9 cellular contexts compared by ENCODE assay signal in the genomic region with DNA sequence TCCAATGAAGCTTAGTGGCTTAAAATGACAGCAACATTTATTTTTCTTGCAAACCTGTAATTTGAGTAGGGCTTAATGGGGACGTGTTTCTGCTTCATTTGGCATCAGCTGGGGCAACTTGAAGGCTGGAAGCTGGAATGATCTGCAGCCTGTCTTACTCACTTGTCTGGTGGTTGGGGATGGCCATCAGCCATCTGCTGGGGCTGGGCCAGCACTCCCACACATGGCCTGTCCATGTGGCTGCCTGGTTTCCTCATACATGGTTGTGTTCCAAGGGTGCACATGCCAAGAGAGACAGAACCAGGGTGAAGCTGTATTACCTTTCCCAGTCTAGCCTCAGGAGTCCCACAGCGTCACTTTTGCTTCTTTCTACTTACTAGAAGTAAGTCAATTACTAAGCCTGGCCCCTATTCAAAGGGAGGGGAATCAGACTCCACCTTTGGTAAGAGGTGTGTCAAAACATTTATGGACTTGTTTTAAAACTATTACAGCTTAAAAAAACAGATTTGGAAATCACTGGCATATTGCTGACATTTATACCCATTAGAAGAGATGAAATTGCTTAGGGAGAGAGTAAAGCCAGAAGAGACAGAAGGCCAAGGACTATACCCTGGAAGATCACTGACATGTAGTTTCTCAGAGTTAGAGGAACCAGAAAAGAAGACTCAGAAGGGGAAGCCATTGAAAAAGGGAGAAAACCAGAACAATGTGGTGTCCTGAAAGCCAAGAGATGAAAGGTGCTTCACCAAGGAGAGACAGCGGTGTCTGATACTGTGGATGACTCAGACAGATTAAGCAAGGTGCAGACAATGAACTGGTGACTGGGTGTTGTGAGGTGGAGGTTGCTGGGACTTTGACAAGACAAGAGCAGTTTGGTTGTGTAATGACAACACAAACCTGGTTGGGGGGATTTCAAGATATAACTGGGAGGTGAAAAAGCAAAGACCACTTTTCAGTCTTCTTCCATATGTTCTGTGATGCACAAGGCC.
A peak's percentile ranks its signal among the peaks of the same experiment; 100 is the strongest.
DNase-seq lines count a peak whose midpoint lies in the region; ATAC-seq and TF ChIP-seq lines count a peak whose summit lies in the region.
"Had no signal": no experiment of that assay in that cellular context is flagged by ENCODE, and none has a peak within 500 bp of the region (broad histone marks: within the 10 kb centered on the region; RNA-seq: fewer than 3 reads in every experiment).

No MANE protein-coding gene starts in this region.

- peak; percentile 25 for DNase-seq in activated naive CD4-positive, alpha-beta T cell treated with anti-CD3 and anti-CD28 coated beads for 36 hours
- DNase-seq in activated naive CD4-positive, alpha-beta T cell (lab: John Stamatoyannopoulos, UW): no peak
- DNase-seq in brain microvascular endothelial cell: peak; percentile 59
- DNase-seq in left kidney (ENCODE audit: low read depth, low spot score): peak; percentile 94
- DNase-seq in aorta: peak; percentile 90 to 91
- DNase-seq: effector memory CD8-positive, alpha-beta T cell had no signal

- no peak overlapping the region for H3K4me3 ChIP-seq in brain microvascular endothelial cell (ENCODE audit: low read depth, low read length)
- no peak overlapping the region for H3K4me3 ChIP-seq in aorta (ENCODE audit: low read length in 2 of 2)

- H3K36me3 Mint-ChIP-seq in activated naive CD4-positive, alpha-beta T cell treated with anti-CD3 and anti-CD28 coated beads for 36 hours (ENCODE audit: low read depth): no peaks in the 10 kb centered on the region

- no peaks in the 10 kb centered on the region for H3K27me3 ChIP-seq in brain microvascular endothelial cell (replicated peaks)
- H3K27me3 ChIP-seq in aorta (ENCODE audit: control insufficient read depth in 1 of 2, insufficient read depth in 2 of 2, low read length in 1 of 2): no peaks in the 10 kb centered on the region

- CTCF ChIA-PET in activated naive CD4-positive, alpha-beta T cell treated with anti-CD3 and anti-CD28 coated beads for 36 hours (lab: Charles Lee): no interaction called here

- H3K4me1 ChIP-seq in aorta (ENCODE audit: control insufficient read depth in 1 of 2, insufficient read depth in 2 of 2, low read length in 2 of 2): peaks cover 3 to 5% of the 10 kb centered on the region in 2 donors

- H3K27ac Mint-ChIP-seq in activated naive CD4-positive, alpha-beta T cell treated with anti-CD3 and anti-CD28 coated beads for 36 hours: no peak overlapping the region
- H3K27ac Mint-ChIP-seq: effector memory CD8-positive, alpha-beta T cell had no signal

- no peaks in the 10 kb centered on the region for H3K4me1 Mint-ChIP-seq in activated naive CD4-positive, alpha-beta T cell treated with anti-CD3 and anti-CD28 coated beads for 36 hours (ENCODE audit: low read depth)

- WGBS in aorta, 2 donors: 30 to 35% methylated on average over 3 of the region's 3 CpGs

- TF ChIP-seq CTCF in brain microvascular endothelial cell (IDR thresholded peaks at IDR 0.05; ENCODE audit: low read depth, low read length, missing control alignments): no peak

- peak; percentile 86 for ATAC-seq in aorta (ENCODE audit: low FRiP score)
- no peak for ATAC-seq in GM19328 (IDR thresholded peaks at IDR 0.05; ENCODE audit: unreplicated experiment)
- no peak for ATAC-seq in GM18519 (IDR thresholded peaks at IDR 0.05; ENCODE audit: low FRiP score, unreplicated experiment)
- no peak for ATAC-seq in HG03280 (IDR thresholded peaks at IDR 0.05; ENCODE audit: unreplicated experiment)
- ATAC-seq: effector memory CD8-positive, alpha-beta T cell had no signal

- H3K9me3 Mint-ChIP-seq in activated naive CD4-positive, alpha-beta T cell treated with anti-CD3 and anti-CD28 coated beads for 36 hours: no peaks in the 10 kb centered on the region

- intact Hi-C loops in activated naive CD4-positive, alpha-beta T cell treated with anti-CD3 and anti-CD28 coated beads for 36 hours (cut with micrococcal nuclease): no loop called here
- intact Hi-C loops in aorta (cut with DNase I): loop anchor here (5.0 to 10.0 kb wide), 3 partner anchors 164 to 343 kb away; a partner anchor contains a TSS

- H3K36me3 ChIP-seq in brain microvascular endothelial cell (replicated peaks) (no peaks in the 10 kb centered on the region), aorta (ENCODE audit: control insufficient read depth in 1 of 2, insufficient read depth in 2 of 2, low read length in 1 of 2) (no peaks in the 10 kb centered on the region)

- no peaks in the 10 kb centered on the region for H3K27me3 Mint-ChIP-seq in activated naive CD4-positive, alpha-beta T cell treated with anti-CD3 and anti-CD28 coated beads for 36 hours (ENCODE audit: low read depth)
- H3K27me3 Mint-ChIP-seq: effector memory CD8-positive, alpha-beta T cell had no signal

- in situ Hi-C loops in brain microvascular endothelial cell (cut with HindIII; ENCODE audit: low pct_ligation_motif_present, low sequenced_read_pairs): no loop called here

- H3K9me3 ChIP-seq in aorta (ENCODE audit: control insufficient read depth, low read length): no peaks in the 10 kb centered on the region

- H3K27ac ChIP-seq in brain microvascular endothelial cell (no peak overlapping the region), aorta (ENCODE audit: low read depth in 1 of 2, low read length in 2 of 2) (peak overlapping the region; percentile 20 to 94)

- H3K4me3 Mint-ChIP-seq in activated naive CD4-positive, alpha-beta T cell treated with anti-CD3 and anti-CD28 coated beads for 36 hours: no peak overlapping the region
- H3K4me3 Mint-ChIP-seq: effector memory CD8-positive, alpha-beta T cell had no signal

Comparison
In these comparisons a context has a peak if more than half of its experiments do, and no peak if none do; other contexts are left out.
1. DNase-seq: peak in activated naive CD4-positive, alpha-beta T cell treated with anti-CD3 and anti-CD28 coated beads for 36 hours (single experiment), brain microvascular endothelial cell (single experiment), left kidney (single experiment) and aorta (2 of 2); none in activated naive CD4-positive, alpha-beta T cell (0 of 4).